Comparison of ENCODE assay signal across 9 cellular contexts in genomic region chr7:106178593-106179134, GRCh38.
A peak's percentile ranks its signal among the peaks of the same experiment; 100 is the strongest.
DNase-seq lines count a peak whose midpoint lies in the region; ATAC-seq and TF ChIP-seq lines count a peak whose summit lies in the region.
"Had no signal": no experiment of that assay in that cellular context is flagged by ENCODE, and none has a peak within 500 bp of the region (broad histone marks: within the 10 kb centered on the region; RNA-seq: fewer than 3 reads in every experiment).

No MANE protein-coding gene starts in this region.

- DNase-seq in AG08395 (ENCODE audit: low spot score) (peak; percentile 50), HCEC 1CT (peak; percentile 46), left ventricle myocardium inferior (no peak), ovary (no peak), HEK293T (ENCODE audit: extremely low spot score) (no peak), NCI-H1436 treated with DMSO at 0.1 percent for 48 hours (lab: John Stamatoyannopoulos, UW) (no peak)
- DNase-seq: SIG-M5 had no signal

- H3K4me1 ChIP-seq in left ventricle myocardium inferior (peaks cover 43% of the 10 kb centered on the region), ovary (ENCODE audit: insufficient read depth) (peaks cover 2% of the 10 kb centered on the region)

- intact Hi-C loops in left ventricle myocardium inferior (cut with micrococcal nuclease) (no loop called here), ovary (cut with DNase I) (loop anchor here in 3 of 4 donors (5.0 to 10.0 kb wide), 3 partner anchors 106 to 486 kb away; partner anchors contain the start of genes CCDC71L (in 1 of the 3) and NAMPT (in 1 of the 3))

- POLR2A ChIA-PET in HEK293T (lab: Yijun Ruan, JAX), result no interaction called here

- 90 to 99% (median 91%) methylated on average over 3 of the region's 3 CpGs for WGBS in ovary, 3 donors

- H3K27me3 ChIP-seq in left ventricle myocardium inferior (ENCODE audit: low read depth) (no peaks in the 10 kb centered on the region), ovary (no peaks in the 10 kb centered on the region)

- H3K4me3 ChIP-seq in left ventricle myocardium inferior (no peak overlapping the region), ovary (no peak overlapping the region)

- CTCF ChIA-PET in HEK293T (lab: Yijun Ruan, JAX), result interaction anchor here (4.8 kb wide), 1 partner anchor 283 kb away, joined by 36 read pairs; no protein-coding TSS in a partner anchor

- TF ChIP-seq EP300 in ovary (IDR thresholded peaks at IDR 0.05), result no peak

- ATAC-seq in SK-N-SH treated with all-trans-retinoic acid at 6 μM for 48 hours (peak; percentile 82), HG03045 (IDR thresholded peaks at IDR 0.05; ENCODE audit: unreplicated experiment) (no peak)

- H3K27ac ChIP-seq in left ventricle myocardium inferior (replicated peaks), result peak overlapping the region; percentile 77
- no peak overlapping the region for H3K27ac ChIP-seq in ovary

- TF ChIP-seq CTCF in left ventricle myocardium inferior (IDR thresholded peaks at IDR 0.05; ENCODE audit: borderline replicate concordance), result peak; percentile 48
- no peak for TF ChIP-seq CTCF in ovary (IDR thresholded peaks at IDR 0.05)

- H3K9me3 ChIP-seq in left ventricle myocardium inferior (replicated peaks) (no peaks in the 10 kb centered on the region), ovary (no peaks in the 10 kb centered on the region)

- TF ChIP-seq POLR2A in ovary (IDR thresholded peaks at IDR 0.05), result no peak

- no peaks in the 10 kb centered on the region for H3K36me3 ChIP-seq in left ventricle myocardium inferior
- no peaks in the 10 kb centered on the region for H3K36me3 ChIP-seq in ovary

TF ChIP-seq in SK-N-SH treated with all-trans-retinoic acid at 6 μM for 48 hours, 23 proteins besides CTCF, POLR2A, EP300 and RAD21 (continues in another document):
- TF ChIP-seq POU6F1 (CRISPR knock-in tag; IDR thresholded peaks at IDR 0.05; ENCODE audit: borderline replicate concordance, low read depth) (no peak), OSR1 (CRISPR knock-in tag; IDR thresholded peaks at IDR 0.05) (no peak), RARB (CRISPR knock-in tag; IDR thresholded peaks at IDR 0.05) (no peak), GLIS3 (CRISPR knock-in tag; IDR thresholded peaks at IDR 0.05) (no peak), ZC3H10 (CRISPR knock-in tag; IDR thresholded peaks at IDR 0.05) (no peak), PPARA (CRISPR knock-in tag; IDR thresholded peaks at IDR 0.05; ENCODE audit: borderline replicate concordance) (no peak), CSRNP3 (CRISPR knock-in tag; IDR thresholded peaks at IDR 0.05) (no peak), ARNTL (CRISPR knock-in tag; IDR thresholded peaks at IDR 0.05; ENCODE audit: borderline replicate concordance, low read depth) (no peak), ISL1 (CRISPR knock-in tag; IDR thresholded peaks at IDR 0.05) (no peak), ZNF8 (CRISPR knock-in tag; IDR thresholded peaks at IDR 0.05) (no peak), TOX (CRISPR knock-in tag; IDR thresholded peaks at IDR 0.05; ENCODE audit: borderline replicate concordance) (no peak), ESRRG (CRISPR knock-in tag; IDR thresholded peaks at IDR 0.05) (no peak), ZNF565 (CRISPR knock-in tag; conservative IDR thresholded peaks at IDR 0.05; ENCODE audit: low read depth) (no peak), BACH2 (CRISPR knock-in tag; IDR thresholded peaks at IDR 0.05; ENCODE audit: borderline replicate concordance) (no peak)

TF ChIP-seq in HEK293T, 16 proteins besides CTCF, POLR2A, EP300 and RAD21:
- TF ChIP-seq BHLHE40 (IDR thresholded peaks at IDR 0.05; ENCODE audit: borderline replicate concordance), result no peak
- TF ChIP-seq FOXM1 (IDR thresholded peaks at IDR 0.05; ENCODE audit: borderline replicate concordance), result no peak
- no peak for TF ChIP-seq FOXK2 (IDR thresholded peaks at IDR 0.05)
- TF ChIP-seq L3MBTL2 (conservative IDR thresholded peaks at IDR 0.05), result no peak
- TF ChIP-seq ARNT (IDR thresholded peaks at IDR 0.05), result no peak
- no peak for TF ChIP-seq TARDBP (IDR thresholded peaks at IDR 0.05)
- TF ChIP-seq ELF4 (IDR thresholded peaks at IDR 0.05), result no peak
- TF ChIP-seq HDGF (IDR thresholded peaks at IDR 0.05; ENCODE audit: borderline replicate concordance), result no peak
- TF ChIP-seq PKNOX1 (IDR thresholded peaks at IDR 0.05), result no peak
- TF ChIP-seq FOXA1 (IDR thresholded peaks at IDR 0.05), result no peak
- no peak for TF ChIP-seq SP1 (IDR thresholded peaks at IDR 0.05)
- no peak for TF ChIP-seq CTBP1 (IDR thresholded peaks at IDR 0.05; ENCODE audit: borderline replicate concordance)

Comparison
In these comparisons a context has a peak if more than half of its experiments do, and no peak if none do; other contexts are left out.
1. DNase-seq: peak in AG08395 (single experiment) and HCEC 1CT (single experiment); none in left ventricle myocardium inferior (single experiment), ovary (0 of 5), HEK293T (single experiment) and NCI-H1436 treated with DMSO at 0.1 percent for 48 hours (single experiment).